ENCODE assay signal across 1 cellular context in the genomic region with DNA sequence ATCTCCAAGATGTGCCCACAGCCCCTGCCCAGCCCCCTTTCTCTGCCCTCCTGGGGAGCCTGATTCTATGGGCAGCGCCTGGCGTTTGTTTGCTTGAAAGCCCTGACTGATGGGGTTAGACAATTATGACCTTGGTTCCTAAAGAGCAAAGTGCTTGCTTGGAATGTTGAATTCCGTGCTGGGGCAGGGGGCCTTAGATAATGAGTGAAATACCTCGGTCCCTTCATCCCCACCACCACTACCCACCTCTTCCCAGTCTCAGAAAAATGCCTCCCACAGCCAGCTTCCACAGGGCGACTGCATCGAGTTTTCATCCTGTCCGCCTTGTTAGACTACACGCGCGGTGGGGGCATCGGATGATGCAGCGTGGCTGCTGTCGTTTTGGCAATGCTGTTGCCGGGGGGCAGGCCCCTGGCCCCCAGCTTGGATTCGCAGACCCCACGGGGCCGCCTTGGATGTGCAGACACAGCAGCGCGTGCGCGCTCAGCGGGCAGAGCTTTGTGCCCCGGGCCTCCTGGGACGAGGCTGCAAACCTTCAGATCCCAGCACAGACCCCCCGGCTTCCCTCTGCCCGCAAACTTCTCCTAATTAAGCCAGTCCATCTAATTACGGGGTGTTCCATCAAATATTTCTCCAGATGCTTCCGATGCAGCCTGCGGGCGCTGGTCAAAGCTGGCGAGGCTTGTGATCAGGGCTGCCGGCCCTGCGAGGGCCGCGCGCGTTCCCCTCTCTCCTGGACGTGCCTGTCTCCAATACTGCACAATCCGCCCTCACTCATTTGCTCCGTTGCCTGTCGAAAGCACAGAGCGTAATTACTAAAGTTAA.
A peak's percentile ranks its signal among the peaks of the same experiment; 100 is the strongest.
TF ChIP-seq lines count a peak whose summit lies in the region.

No MANE protein-coding gene starts in this region.

TF ChIP-seq in HepG2, 621 proteins besides CTCF, POLR2A, EP300 and RAD21 (continued from another document and continues in another):
- TF ChIP-seq HNRNPL (IDR thresholded peaks at IDR 0.05; ENCODE audit: low read depth, low read length) = peak; percentile 72; the same call in 1 of the 2 replicates
- TF ChIP-seq, protein P1, sequence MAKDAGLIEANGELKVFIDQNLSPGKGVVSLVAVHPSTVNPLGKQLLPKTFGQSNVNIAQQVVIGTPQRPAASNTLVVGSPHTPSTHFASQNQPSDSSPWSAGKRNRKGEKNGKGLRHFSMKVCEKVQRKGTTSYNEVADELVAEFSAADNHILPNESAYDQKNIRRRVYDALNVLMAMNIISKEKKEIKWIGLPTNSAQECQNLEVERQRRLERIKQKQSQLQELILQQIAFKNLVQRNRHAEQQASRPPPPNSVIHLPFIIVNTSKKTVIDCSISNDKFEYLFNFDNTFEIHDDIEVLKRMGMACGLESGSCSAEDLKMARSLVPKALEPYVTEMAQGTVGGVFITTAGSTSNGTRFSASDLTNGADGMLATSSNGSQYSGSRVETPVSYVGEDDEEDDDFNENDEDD (CRISPR knock-in tag; IDR thresholded peaks at IDR 0.05; ENCODE audit: borderline replicate concordance) = no peak
- no peak for TF ChIP-seq NCOA5 (CRISPR knock-in tag; IDR thresholded peaks at IDR 0.05)
- no peak for TF ChIP-seq ATAD3A (CRISPR knock-in tag; IDR thresholded peaks at IDR 0.05)
- no peak for TF ChIP-seq ZNF235 (CRISPR knock-in tag; IDR thresholded peaks at IDR 0.05; ENCODE audit: borderline replicate concordance)
- TF ChIP-seq ZNF883 (CRISPR knock-in tag; IDR thresholded peaks at IDR 0.05; ENCODE audit: not compliant biosample characterization) = peak; percentile 39
- TF ChIP-seq, protein P2, sequence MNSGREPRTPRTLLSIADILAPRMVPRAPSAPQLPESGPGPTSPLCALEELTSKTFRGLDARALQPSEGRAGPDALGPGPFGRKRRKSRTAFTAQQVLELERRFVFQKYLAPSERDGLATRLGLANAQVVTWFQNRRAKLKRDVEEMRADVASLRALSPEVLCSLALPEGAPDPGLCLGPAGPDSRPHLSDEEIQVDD (CRISPR knock-in tag; IDR thresholded peaks at IDR 0.05; ENCODE audit: borderline replicate concordance) = no peak
- TF ChIP-seq ZNF589 (CRISPR knock-in tag; conservative IDR thresholded peaks at IDR 0.05) = no peak
- TF ChIP-seq HMGA1 (CRISPR knock-in tag; conservative IDR thresholded peaks at IDR 0.05) = no peak
- no peak for TF ChIP-seq ZNF564 (CRISPR knock-in tag; IDR thresholded peaks at IDR 0.05)
- TF ChIP-seq RARA (CRISPR knock-in tag; IDR thresholded peaks at IDR 0.05) = peak; percentile 54
- TF ChIP-seq MTA3 (CRISPR knock-in tag; IDR thresholded peaks at IDR 0.05) = no peak
- TF ChIP-seq KDM3A (CRISPR knock-in tag; IDR thresholded peaks at IDR 0.05; ENCODE audit: low read depth) = 0 out of 2 replicates have a peak, but pooled peaks have one; percentile 25
- TF ChIP-seq MEIS1 (CRISPR knock-in tag; IDR thresholded peaks at IDR 0.05; ENCODE audit: borderline replicate concordance) = 0 out of 2 replicates have a peak, but pooled peaks have one; percentile 39
- TF ChIP-seq ZNF20 (CRISPR knock-in tag; IDR thresholded peaks at IDR 0.05) = no peak
- 0 out of 2 replicates have a peak, but pooled peaks have one; percentile 19 for TF ChIP-seq ZNF557 (CRISPR knock-in tag; IDR thresholded peaks at IDR 0.05)
- TF ChIP-seq ZBTB8A (CRISPR knock-in tag; IDR thresholded peaks at IDR 0.05; ENCODE audit: borderline replicate concordance, low read depth) = no peak
- no peak for TF ChIP-seq KAT2B (IDR thresholded peaks at IDR 0.05; ENCODE audit: borderline replicate concordance, low read depth, low read length)
- TF ChIP-seq ZFP36L1 (CRISPR knock-in tag; IDR thresholded peaks at IDR 0.05) = no peak
- 0 out of 2 replicates have a peak, but pooled peaks have one; percentile 37 for TF ChIP-seq ZNF772 (CRISPR knock-in tag; IDR thresholded peaks at IDR 0.05)
- 0 out of 2 replicates have a peak, but pooled peaks have one; percentile 58 for TF ChIP-seq DPF2 (CRISPR knock-in tag; IDR thresholded peaks at IDR 0.05; ENCODE audit: borderline replicate concordance, low read depth)
- TF ChIP-seq ZBTB40 (IDR thresholded peaks at IDR 0.05) = no peak
- 0 out of 2 replicates have a peak, but pooled peaks have one; percentile 22 for TF ChIP-seq ZBTB40 (CRISPR knock-in tag; IDR thresholded peaks at IDR 0.05)
- TF ChIP-seq BORCS8-MEF2B (CRISPR knock-in tag; IDR thresholded peaks at IDR 0.05) = no peak
- TF ChIP-seq ZNF619 (CRISPR knock-in tag; IDR thresholded peaks at IDR 0.05) = 0 out of 2 replicates have a peak, but pooled peaks have one; percentile 61
- TF ChIP-seq ZNF7 (CRISPR knock-in tag; IDR thresholded peaks at IDR 0.05) = no peak
- TF ChIP-seq CBX5 (CRISPR knock-in tag; IDR thresholded peaks at IDR 0.05; ENCODE audit: borderline replicate concordance) = no peak
- peak; percentile 47; the same call in 1 of the 2 replicates for TF ChIP-seq KDM6A (CRISPR knock-in tag; IDR thresholded peaks at IDR 0.05; ENCODE audit: low read depth)
- no peak for TF ChIP-seq SNAPC2 (CRISPR knock-in tag; IDR thresholded peaks at IDR 0.05)
- peak; percentile 33; the same call in 1 of the 2 replicates for TF ChIP-seq SP5 (CRISPR knock-in tag; IDR thresholded peaks at IDR 0.05; ENCODE audit: borderline replicate concordance, low read depth)
- no peak for TF ChIP-seq ZNF484 (CRISPR knock-in tag; IDR thresholded peaks at IDR 0.05; ENCODE audit: borderline replicate concordance, low read depth)
- TF ChIP-seq ZFYVE20 (CRISPR knock-in tag; IDR thresholded peaks at IDR 0.05; ENCODE audit: borderline replicate concordance, low read depth) = no peak
- TF ChIP-seq ZBED4 (CRISPR knock-in tag; IDR thresholded peaks at IDR 0.05; ENCODE audit: borderline replicate concordance) = no peak
- TF ChIP-seq PCBP2 (optimal IDR thresholded peaks at IDR 0.05; ENCODE audit: low read depth, low read length, poor library complexity, severe bottlenecking) = no peak
- TF ChIP-seq NR3C1 (CRISPR knock-in tag; IDR thresholded peaks at IDR 0.05) = no peak
